ENCODE assay signal across 8 cellular contexts in the genomic region with DNA sequence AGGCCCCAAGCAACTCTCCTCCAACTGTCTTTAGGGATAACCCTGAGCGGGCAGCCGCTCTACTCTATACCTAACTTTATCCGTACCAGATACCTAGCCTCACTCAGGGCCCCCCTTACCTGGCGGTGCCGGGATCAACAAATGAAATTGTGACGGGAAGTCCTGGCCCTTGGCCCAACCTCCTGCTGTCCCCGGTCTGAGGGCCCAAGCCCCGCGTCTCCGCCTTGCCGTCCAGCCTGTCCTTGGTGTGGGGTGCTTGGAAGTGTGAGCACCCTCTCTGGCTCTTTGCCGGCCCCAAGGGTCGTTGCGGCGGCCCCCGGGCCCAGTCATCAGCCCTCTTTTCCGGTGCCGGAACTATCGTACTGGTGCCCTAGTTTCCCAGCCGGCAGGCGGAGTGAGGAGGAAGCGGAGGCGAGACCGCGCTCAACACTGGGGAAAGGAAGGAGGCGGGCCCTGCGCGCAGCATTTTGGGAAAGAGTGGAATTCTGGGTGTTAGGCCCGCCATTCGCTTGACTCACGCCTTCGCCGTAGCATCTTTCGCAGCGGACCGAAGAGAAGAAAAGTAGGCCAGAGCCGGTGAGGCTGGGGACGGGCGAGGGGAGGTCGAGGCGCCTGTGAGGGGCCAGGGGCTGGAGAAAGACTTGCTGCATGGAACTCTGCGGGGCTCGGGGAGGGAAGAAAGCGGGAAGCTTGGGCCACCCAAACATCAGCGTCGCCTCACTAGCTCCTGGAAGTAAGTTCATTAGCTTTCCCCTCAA.
A peak's percentile ranks its signal among the peaks of the same experiment; 100 is the strongest.
DNase-seq lines count a peak whose midpoint lies in the region; ATAC-seq lines count a peak whose summit lies in the region.

SNRPD3 (plus strand) TSS at position 504 of the 758 bp plus-strand sequence. CDS start 1,676 bp downstream, outside the sequence.

- DNase-seq in NCI-H526 (lab: John Stamatoyannopoulos, UW) = peak; percentile 77 to 86
- peak; percentile 90 for DNase-seq in activated CD4-positive, alpha-beta T cell treated with anti-CD3 and anti-CD28 coated beads, Interleukin-2, amount 50 U/mL, for 1 hour
- DNase-seq in dedifferentiated amniotic fluid mesenchymal stem cell (ENCODE audit: extremely low spot score) = peak; percentile 92
- peak; percentile 97 for DNase-seq in left kidney (ENCODE audit: low read depth, low spot score)
- peak; percentile 93 for DNase-seq in stimulated activated CD4-positive, alpha-beta T cell treated with anti-CD3 and anti-CD28 coated beads, Interleukin-1b, Interleukin-23, amount 100 ng/mL, for 48 hours

- H3K4me2 ChIP-seq in BLaER1 treated with 17β-estradiol and CSF1 and Interleukin-3, amounts not matched to agents 10 nM and 100 nM = peak within 1 kb of the TSS; percentile 96 to 100 (median 98)

- H3K9me3 ChIP-seq in BLaER1 treated with 17β-estradiol and CSF1 and Interleukin-3, amounts not matched to agents 10 nM and 100 nM (replicated peaks in 1 of 11) = no peaks in the 10 kb centered on the region

- ATAC-seq in GM19324 (IDR thresholded peaks at IDR 0.05; ENCODE audit: low FRiP score, unreplicated experiment) (peak; percentile 66), HG03460 (IDR thresholded peaks at IDR 0.05; ENCODE audit: unreplicated experiment) (peak; percentile 44)

- peaks cover 43 to 58% (median 53%) of the 10 kb centered on the region in 11 experiments for H3K36me3 ChIP-seq in BLaER1 treated with 17β-estradiol and CSF1 and Interleukin-3, amounts not matched to agents 10 nM and 100 nM

- peak within 1 kb of the TSS; percentile 95 to 100 (median 98) for H3K27ac ChIP-seq in BLaER1 treated with 17β-estradiol and CSF1 and Interleukin-3, amounts not matched to agents 10 nM and 100 nM

- peaks cover 65 to 69% (median 67%) of the 10 kb centered on the region in 10 experiments for H3K4me1 ChIP-seq in BLaER1 treated with 17β-estradiol and CSF1 and Interleukin-3, amounts not matched to agents 10 nM and 100 nM

- peak within 1 kb of the TSS; percentile 89 to 99 (median 98) for H3K9ac ChIP-seq in BLaER1 treated with 17β-estradiol and CSF1 and Interleukin-3, amounts not matched to agents 10 nM and 100 nM

- H3K4me3 ChIP-seq in BLaER1 treated with 17β-estradiol and CSF1 and Interleukin-3, amounts not matched to agents 10 nM and 100 nM = peak within 1 kb of the TSS; percentile 86 to 99 (median 98)

- H4K20me1 ChIP-seq in BLaER1 treated with 17β-estradiol and CSF1 and Interleukin-3, amounts not matched to agents 10 nM and 100 nM = peaks cover 46 to 89% (median 81%) of the 10 kb centered on the region in 11 experiments; a peak in 21 of 22 replicates

- no peaks in the 10 kb centered on the region for H3K27me3 ChIP-seq in BLaER1 treated with 17β-estradiol and CSF1 and Interleukin-3, amounts not matched to agents 10 nM and 100 nM

Comparison
In these comparisons a context has a peak if more than half of its experiments do, and no peak if none do; other contexts are left out.
1. Peak in every context shown above with its lines: DNase-seq, ATAC-seq, H3K4me3 ChIP-seq and H3K27ac ChIP-seq.